Comparison of ENCODE assay signal across 11 cellular contexts in the genomic region with DNA sequence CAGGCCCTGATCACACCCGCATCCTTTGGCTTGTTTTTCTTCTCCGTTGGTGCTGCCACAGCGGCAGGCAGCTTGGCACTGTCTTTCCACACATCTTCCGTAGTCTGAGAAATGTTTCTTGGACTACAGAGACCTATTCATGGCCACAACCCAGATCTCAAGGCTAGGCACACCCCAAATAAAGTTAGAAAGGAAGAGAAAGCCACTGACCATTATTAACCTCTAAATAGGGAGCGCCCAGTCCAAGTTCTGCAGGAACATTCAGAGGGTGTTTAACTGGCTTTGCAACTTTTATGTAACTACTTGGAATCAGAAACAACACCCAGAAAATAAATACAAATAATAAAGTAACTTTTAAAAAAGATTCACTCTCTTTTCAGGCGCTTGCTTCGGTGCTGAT.
DNase-seq lines count a peak whose midpoint lies in the region; ATAC-seq and TF ChIP-seq lines count a peak whose summit lies in the region.
"Had no signal": no experiment of that assay in that cellular context is flagged by ENCODE, and none has a peak within 500 bp of the region (broad histone marks: within the 10 kb centered on the region; RNA-seq: fewer than 3 reads in every experiment).

No MANE protein-coding gene starts in this region.

- H3K27me3 ChIP-seq in heart right ventricle: no peaks in the 10 kb centered on the region

- intact Hi-C loops in heart right ventricle (cut with DNase I): loop anchor here in 2 of 10 donors (2.0 to 5.0 kb wide), 3 partner anchors 40 to 126 kb away; partner anchors contain the start of gene NEDD9 (in 1 of the 2)

- H3K4me1 Mint-ChIP-seq in T-helper 17 cell (peaks cover 37% of the 10 kb centered on the region), osteocyte (ENCODE audit: unreplicated experiment) (peaks cover 40% of the 10 kb centered on the region)

- TF ChIP-seq CTCF in C4-2B (conservative IDR thresholded peaks at IDR 0.05): no peak
- TF ChIP-seq CTCF in heart right ventricle (IDR thresholded peaks at IDR 0.05): no peak
- no peak for TF ChIP-seq CTCF in osteocyte (IDR thresholded peaks at IDR 0.05)

- H3K36me3 ChIP-seq in heart right ventricle: no peaks in the 10 kb centered on the region

- no peak for ATAC-seq in T-helper 17 cell
- peak in 7 of 8 donors; percentile 19 to 74 (median 66) for ATAC-seq in heart right ventricle

- no peaks in the 10 kb centered on the region for H3K9me3 Mint-ChIP-seq in osteocyte (ENCODE audit: unreplicated experiment)

- DNase-seq in T-helper 17 cell (no peak), heart right ventricle (peak in 1 of 2 donors; percentile 21), osteocyte (ENCODE audit: extremely low spot score, unreplicated experiment) (no peak), NCI-H146 treated with DMSO at 0.1 percent for 48 hours (lab: John Stamatoyannopoulos, UW; ENCODE audit: unreplicated experiment) (no peak), activated gamma-delta T cell (lab: John Stamatoyannopoulos, UW) (no peak), NCI-H2227 treated with DMSO at 0.1 percent for 48 hours (lab: John Stamatoyannopoulos, UW) (no peak)
- no peak for DNase-seq in activated T-cell treated with anti-CD3 and anti-CD28 coated beads, Interleukin-2, amount 50 U/mL, for 1 hour
- DNase-seq: NCI-H82, posterior cingulate gyrus, T-helper 9 cell had no signal

- WGBS in heart right ventricle, 2 donors: 77 to 79% methylated on average over 7 of the region's 7 CpGs

- no peaks in the 10 kb centered on the region for H3K9me3 ChIP-seq in T-helper 17 cell (ENCODE audit: control insufficient read depth, low read length, poor library complexity, severe bottlenecking)
- peaks cover 0 to 7% (median 0%) of the 10 kb centered on the region in 11 donors for H3K9me3 ChIP-seq in heart right ventricle

- H3K36me3 Mint-ChIP-seq in T-helper 17 cell (ENCODE audit: low read depth) (peaks cover 12% of the 10 kb centered on the region), osteocyte (ENCODE audit: unreplicated experiment) (no peaks in the 10 kb centered on the region)

- no peak overlapping the region for H3K4me3 ChIP-seq in heart right ventricle

- H3K4me3 Mint-ChIP-seq in T-helper 17 cell (peak overlapping the region; percentile 57), osteocyte (ENCODE audit: unreplicated experiment) (no peak overlapping the region)

- H3K4me1 ChIP-seq in heart right ventricle: peaks cover 9 to 69% (median 52%) of the 10 kb centered on the region in 9 donors

- peak overlapping the region; percentile 65 for H3K27ac ChIP-seq in C4-2B
- peak overlapping the region; percentile 60 to 95 (median 88) for H3K27ac ChIP-seq in heart right ventricle

- H3K27me3 Mint-ChIP-seq in T-helper 17 cell (no peaks in the 10 kb centered on the region), osteocyte (ENCODE audit: unreplicated experiment) (no peaks in the 10 kb centered on the region)

- peak overlapping the region; percentile 62 for H3K27ac Mint-ChIP-seq in T-helper 17 cell
- peak overlapping the region; percentile 59 for H3K27ac Mint-ChIP-seq in osteocyte (ENCODE audit: unreplicated experiment)
